In genomic region chr9:79583957-79584654, GRCh38 we compare ENCODE assay signal across 1 cellular context.
TF ChIP-seq lines count a peak whose summit lies in the region.

No MANE protein-coding gene starts in this region.

TF ChIP-seq in K562, 482 proteins besides CTCF, POLR2A, EP300 and RAD21 (continued from another document):
- TF ChIP-seq ZBTB33 (CRISPR knock-in tag; IDR thresholded peaks at IDR 0.05) (no peak), ZBTB8A (IDR thresholded peaks at IDR 0.05; ENCODE audit: partially characterized antibody) (no peak), ZNF407 (IDR thresholded peaks at IDR 0.05; ENCODE audit: low read depth) (no peak), GTF2B (IDR thresholded peaks at IDR 0.05; ENCODE audit: extremely low read depth, insufficient read length) (no peak), RHOXF2B (CRISPR knock-in tag; conservative IDR thresholded peaks at IDR 0.05) (no peak), TCF3 (CRISPR knock-in tag; IDR thresholded peaks at IDR 0.05) (peak; percentile 48), FOXA3 (CRISPR knock-in tag; conservative IDR thresholded peaks at IDR 0.05 in 1 of 2, IDR thresholded peaks at IDR 0.05 in 1 of 2) (no peak), ZNF551 (CRISPR knock-in tag; IDR thresholded peaks at IDR 0.05) (no peak), MTF1 (CRISPR knock-in tag; IDR thresholded peaks at IDR 0.05; ENCODE audit: borderline replicate concordance) (no peak), SREBF1 (IDR thresholded peaks at IDR 0.05; ENCODE audit: borderline replicate concordance, low read depth, low read length) (no peak), MED1 (CRISPR knock-in tag; IDR thresholded peaks at IDR 0.05; ENCODE audit: borderline replicate concordance) (no peak), PML (IDR thresholded peaks at IDR 0.05; ENCODE audit: low read length) (no peak), SMAD3 (CRISPR knock-in tag; conservative IDR thresholded peaks at IDR 0.05) (no peak), SMC3 (conservative IDR thresholded peaks at IDR 0.05; ENCODE audit: insufficient read depth, low read depth, low read length) (no peak), WHSC1 (IDR thresholded peaks at IDR 0.05; ENCODE audit: low read length) (no peak), NFIC (IDR thresholded peaks at IDR 0.05) (no peak), NRF1 (conservative IDR thresholded peaks at IDR 0.05 in 1 of 2, IDR thresholded peaks at IDR 0.05 in 1 of 2) (peak; percentile 19 to 31; a peak in 2 of 4 replicates), CBFA2T3 (IDR thresholded peaks at IDR 0.05) (peak; percentile 32), PCBP1 (IDR thresholded peaks at IDR 0.05; ENCODE audit: low read depth, low read length, poor library complexity, severe bottlenecking) (no peak), ZNF699 (CRISPR knock-in tag; IDR thresholded peaks at IDR 0.05; ENCODE audit: insufficient replicate concordance) (no peak), CUX1 (CRISPR knock-in tag; IDR thresholded peaks at IDR 0.05) (no peak), ARID1B (IDR thresholded peaks at IDR 0.05) (peak; percentile 40; the same call in 1 of the 2 replicates), ZNF655 (CRISPR knock-in tag; IDR thresholded peaks at IDR 0.05) (no peak), CBX5 (IDR thresholded peaks at IDR 0.05; ENCODE audit: borderline replicate concordance, low read depth) (no peak), JUN (IDR thresholded peaks at IDR 0.05; ENCODE audit: borderline replicate concordance, low read depth, low read length) (no peak), JUN (CRISPR knock-in tag; IDR thresholded peaks at IDR 0.05; ENCODE audit: borderline replicate concordance) (no peak), ILK (tag; IDR thresholded peaks at IDR 0.05; ENCODE audit: borderline replicate concordance, low read depth) (no peak), MAFK (IDR thresholded peaks at IDR 0.05; ENCODE audit: low read length) (no peak), POLR3G (IDR thresholded peaks at IDR 0.05; ENCODE audit: extremely low read depth, insufficient read length, insufficient replicate concordance) (no peak), CBFA2T2 (conservative IDR thresholded peaks at IDR 0.05) (0 out of 2 replicates have a peak, but pooled peaks have one; percentile 3), ZBTB9 (CRISPR knock-in tag; IDR thresholded peaks at IDR 0.05) (no peak), SP2 (IDR thresholded peaks at IDR 0.05; ENCODE audit: extremely low read depth, low read depth, low read length, poor library complexity, severe bottlenecking) (no peak)
